In the genomic region with DNA sequence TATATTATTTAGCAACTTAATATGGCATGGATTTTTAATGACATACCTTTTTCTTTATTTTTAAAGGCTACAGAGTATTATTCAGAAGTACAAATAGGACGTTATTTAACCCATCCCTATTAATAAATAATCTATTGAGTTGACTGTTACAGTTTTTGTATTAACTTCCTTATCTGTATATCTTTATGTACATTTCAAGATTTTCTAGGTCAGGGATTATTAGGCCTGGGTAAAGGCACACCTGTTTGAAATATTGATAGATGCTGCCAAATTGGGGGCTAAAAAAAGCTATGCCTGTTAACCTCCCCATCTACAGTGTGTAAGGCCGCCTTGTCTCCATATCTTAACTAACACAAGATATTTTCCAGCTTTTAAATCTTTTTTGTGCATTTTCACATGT, we compare ENCODE assay signal across 1 cellular context.
TF ChIP-seq lines count a peak whose summit lies in the region.

No MANE protein-coding gene starts in this region.

TF ChIP-seq in HepG2, 621 proteins besides CTCF, POLR2A, EP300 and RAD21:
- no peak for TF ChIP-seq PPARG (CRISPR knock-in tag; conservative IDR thresholded peaks at IDR 0.05)
- TF ChIP-seq CEBPB (IDR thresholded peaks at IDR 0.05; ENCODE audit: borderline replicate concordance, low read depth, low read length) = no peak
- TF ChIP-seq ZNF296 (CRISPR knock-in tag; conservative IDR thresholded peaks at IDR 0.05) = no peak
- no peak for TF ChIP-seq KMT2A (CRISPR knock-in tag; IDR thresholded peaks at IDR 0.05)
- no peak for TF ChIP-seq CREB1 (IDR thresholded peaks at IDR 0.05)
- TF ChIP-seq CREB1 (CRISPR knock-in tag; IDR thresholded peaks at IDR 0.05) = no peak
- TF ChIP-seq HNRNPUL1 (IDR thresholded peaks at IDR 0.05; ENCODE audit: low read depth, low read length) = 0 out of 2 replicates have a peak, but pooled peaks have one; percentile 20
- TF ChIP-seq ZNF44 (CRISPR knock-in tag; IDR thresholded peaks at IDR 0.05) = no peak
